8 cellular contexts compared by ENCODE assay signal in the genomic region with DNA sequence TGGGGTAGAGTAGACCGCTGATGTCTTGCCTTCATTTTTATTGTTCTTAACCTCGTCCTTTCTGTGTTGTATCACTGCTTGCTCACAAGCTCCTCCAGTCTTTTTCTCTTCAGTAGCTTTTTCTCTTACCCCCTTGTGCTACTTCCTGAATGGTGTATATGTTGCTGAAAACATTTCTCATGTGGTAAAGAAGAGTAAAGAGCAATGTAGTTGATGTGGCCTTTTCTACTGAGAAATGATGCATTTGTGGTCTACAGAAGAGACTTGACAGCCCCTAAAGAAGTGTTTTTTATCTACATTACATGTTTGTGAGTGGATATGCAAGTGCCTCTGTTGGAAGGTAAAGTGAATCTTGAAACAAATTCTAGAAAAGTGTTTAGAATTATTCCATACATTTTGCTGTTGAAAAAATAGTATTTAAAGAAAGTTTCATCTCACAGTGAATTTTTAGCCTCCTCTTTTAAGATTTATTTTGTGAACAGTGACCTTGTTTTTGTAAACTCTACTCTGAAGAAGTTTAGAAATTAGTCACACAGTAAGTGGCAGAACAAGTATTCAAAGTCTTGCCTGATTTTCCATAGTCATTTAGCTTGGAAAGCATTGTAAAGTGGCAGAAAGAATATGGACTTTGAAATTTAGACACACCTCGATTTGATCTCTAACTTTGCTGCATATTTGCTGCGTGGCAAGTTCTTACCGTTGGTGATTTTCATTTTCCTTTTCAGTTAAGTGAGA. TPM values are rescaled to one million over a fixed set of nuclear protein-coding genes. Genes with fewer than 3 reads are reported as not detected.
DNase-seq lines count a peak whose midpoint lies in the region; ATAC-seq and TF ChIP-seq lines count a peak whose summit lies in the region.

No MANE protein-coding gene starts in this region.

- no peaks in the 10 kb centered on the region for H3K9me3 ChIP-seq in SJSA1 (replicated peaks)
- no peaks in the 10 kb centered on the region for H3K9me3 ChIP-seq in right lobe of liver
- no peaks in the 10 kb centered on the region for H3K9me3 ChIP-seq in gastroesophageal sphincter

- H3K4me1 ChIP-seq in SJSA1 (replicated peaks) (peaks cover 17% of the 10 kb centered on the region), right lobe of liver (peaks cover 0 to 38% (median 0%) of the 10 kb centered on the region in 4 donors), gastroesophageal sphincter (peaks cover 0 to 31% (median 0%) of the 10 kb centered on the region in 3 donors)

- 38% methylated on average over 5 of the region's 5 CpGs for WGBS in right lobe of liver (ENCODE audit: insufficient coverage, low coverage, low lambda C conversion rate, missing lambda C conversion rate)
- 71 to 83% methylated on average over 5 of the region's 5 CpGs for WGBS in gastroesophageal sphincter (ENCODE audit: low coverage in 1 of 2), 2 donors

- TF ChIP-seq POLR2A in right lobe of liver (IDR thresholded peaks at IDR 0.05) (no peak), gastroesophageal sphincter (IDR thresholded peaks at IDR 0.05) (no peak)

- H3K27me3 ChIP-seq in GM06990 (replicated peaks; ENCODE audit: control insufficient read depth, insufficient read depth, low read length) (no peaks in the 10 kb centered on the region), SJSA1 (replicated peaks) (no peaks in the 10 kb centered on the region), right lobe of liver (no peaks in the 10 kb centered on the region), gastroesophageal sphincter (no peaks in the 10 kb centered on the region)

- intact Hi-C loops in right lobe of liver (cut with DNase I): no loop called here

- DNase-seq in GM06990 (ENCODE audit: extremely low read depth, insufficient read length) (peak; percentile 67), SJSA1 (ENCODE audit: low read depth in 1 of 2, low spot score in 2 of 2) (no peak), right lobe of liver (no peak), mucosa of gallbladder (ENCODE audit: low spot score) (no peak), NCI-H2029 (lab: John Stamatoyannopoulos, UW) (no peak), midbrain (lab: John Stamatoyannopoulos, UW) (no peak)

- TF ChIP-seq CTCF in GM06990 (IDR thresholded peaks at IDR 0.05; ENCODE audit: insufficient read depth, low read length, poor library complexity, severe bottlenecking) (no peak), right lobe of liver (IDR thresholded peaks at IDR 0.05) (no peak), gastroesophageal sphincter (IDR thresholded peaks at IDR 0.05) (no peak)

- peak; percentile 44 for ATAC-seq in GM21825 (IDR thresholded peaks at IDR 0.05; ENCODE audit: unreplicated experiment)
- ATAC-seq in right lobe of liver: peak; percentile 75 to 79 (median 78)
- ATAC-seq in gastroesophageal sphincter: no peak

- TF ChIP-seq EP300 in gastroesophageal sphincter (IDR thresholded peaks at IDR 0.05): no peak

- peak overlapping the region; percentile 50 for H3K4me3 ChIP-seq in GM06990 (replicated peaks; ENCODE audit: low read depth, low read length)
- no peak overlapping the region for H3K4me3 ChIP-seq in SJSA1
- H3K4me3 ChIP-seq in right lobe of liver: peak overlapping the region; percentile 6 to 35 (median 10)
- H3K4me3 ChIP-seq in gastroesophageal sphincter: no peak overlapping the region

- H3K36me3 ChIP-seq in GM06990 (ENCODE audit: control insufficient read depth, insufficient read depth, low read length): no peaks in the 10 kb centered on the region
- no peaks in the 10 kb centered on the region; the same call in 1 of the 2 replicates for H3K36me3 ChIP-seq in SJSA1
- H3K36me3 ChIP-seq in right lobe of liver: no peaks in the 10 kb centered on the region
- no peaks in the 10 kb centered on the region for H3K36me3 ChIP-seq in gastroesophageal sphincter

- H3K27ac ChIP-seq in SJSA1 (0 out of 2 replicates have a peak overlapping the region, but pooled peaks have one; percentile 1), right lobe of liver (peak overlapping the region; percentile 29 to 68 (median 50)), gastroesophageal sphincter (no peak overlapping the region)

RNA-seq across cellular contexts. Expression of a gene that starts 17.4 kb away (rescaled TPM):
- total RNA-seq in SJSA1 (2014; rRNA removed; shearing (Covaris generic)): 51.3 and 66.2 TPM in 2 replicates
- 10 to 100 TPM; 10.3 to 19.8 (median 15.0) TPM for total RNA-seq in right lobe of liver
- 47.6 TPM for total RNA-seq in mucosa of gallbladder
- 10 to 100 TPM; 25.2 to 38.7 (median 30.1) TPM for total RNA-seq in gastroesophageal sphincter

Comparison
In these comparisons a context has a peak if more than half of its experiments do, and no peak if none do; other contexts are left out.
1. H3K4me3 ChIP-seq: peak in GM06990 (single experiment) and right lobe of liver (3 of 3); none in SJSA1 (single experiment) and gastroesophageal sphincter (0 of 2).
2. H3K27ac ChIP-seq: peak in SJSA1 (single experiment) and right lobe of liver (3 of 3); none in gastroesophageal sphincter (0 of 4).